1 cellular context compared by ENCODE assay signal in genomic region chr19:532578-533484, GRCh38.
TF ChIP-seq lines count a peak whose summit lies in the region.

No MANE protein-coding gene starts in this region.

TF ChIP-seq in K562, 482 proteins besides CTCF, POLR2A, EP300 and RAD21 (continued from another document and continues in another):
- TF ChIP-seq SMAD4 (CRISPR knock-in tag; conservative IDR thresholded peaks at IDR 0.05) (peak; percentile 41; the same call in 1 of the 2 replicates), CREBBP (IDR thresholded peaks at IDR 0.05; ENCODE audit: low read depth, low read length) (no peak), ZBTB40 (IDR thresholded peaks at IDR 0.05) (peak; percentile 34; the same call in 1 of the 2 replicates), ZBTB40 (CRISPR knock-in tag; IDR thresholded peaks at IDR 0.05) (no peak), DEAF1 (CRISPR knock-in tag; IDR thresholded peaks at IDR 0.05) (no peak), TCF7L2 (IDR thresholded peaks at IDR 0.05; ENCODE audit: low read depth, low read length) (no peak), ZNF592 (IDR thresholded peaks at IDR 0.05) (peak; percentile 60), POU5F1 (IDR thresholded peaks at IDR 0.05; ENCODE audit: borderline replicate concordance, low read depth, low read length, partially characterized antibody) (no peak), NR2C2 (CRISPR knock-in tag; IDR thresholded peaks at IDR 0.05) (no peak; the same call in 1 of the 2 replicates), NR2C2 (tag; IDR thresholded peaks at IDR 0.05) (peak; percentile 81), STAG1 (CRISPR knock-in tag; IDR thresholded peaks at IDR 0.05; ENCODE audit: borderline replicate concordance) (peak; percentile 25; the same call in 1 of the 2 replicates), MIER1 (IDR thresholded peaks at IDR 0.05; ENCODE audit: low read depth) (no peak), TCF7 (IDR thresholded peaks at IDR 0.05; ENCODE audit: borderline replicate concordance) (no peak), EWSR1 (IDR thresholded peaks at IDR 0.05; ENCODE audit: borderline replicate concordance, low read depth, partially characterized antibody) (no peak), HDAC6 (IDR thresholded peaks at IDR 0.05; ENCODE audit: low read depth, low read length) (no peak), RBFOX2 (IDR thresholded peaks at IDR 0.05; ENCODE audit: low read depth, low read length) (peak; percentile 70), NBN (IDR thresholded peaks at IDR 0.05; ENCODE audit: low read depth) (0 out of 2 replicates have a peak, but pooled peaks have one; percentile 44), FOXO4 (CRISPR knock-in tag; IDR thresholded peaks at IDR 0.05) (no peak), PHF20 (IDR thresholded peaks at IDR 0.05; ENCODE audit: partially characterized antibody) (no peak), ZFX (CRISPR knock-in tag; IDR thresholded peaks at IDR 0.05) (peak; percentile 27; the same call in 1 of the 2 replicates), ZNF561 (CRISPR knock-in tag; conservative IDR thresholded peaks at IDR 0.05) (no peak), L3MBTL2 (IDR thresholded peaks at IDR 0.05) (peak; percentile 64), ZNF277 (CRISPR knock-in tag; IDR thresholded peaks at IDR 0.05; ENCODE audit: borderline replicate concordance) (no peak), NRF1 (conservative IDR thresholded peaks at IDR 0.05 in 1 of 2, IDR thresholded peaks at IDR 0.05 in 1 of 2) (no peak), ELF2 (CRISPR knock-in tag; IDR thresholded peaks at IDR 0.05) (no peak), GTF3C2 (IDR thresholded peaks at IDR 0.05; ENCODE audit: borderline replicate concordance, extremely low read depth, insufficient read length) (no peak), ZNF449 (CRISPR knock-in tag; IDR thresholded peaks at IDR 0.05) (no peak), E2F1 (CRISPR knock-in tag; IDR thresholded peaks at IDR 0.05) (no peak), ZEB2 (IDR thresholded peaks at IDR 0.05) (no peak), MITF (IDR thresholded peaks at IDR 0.05) (no peak), BACH1 (tag; IDR thresholded peaks at IDR 0.05) (no peak)
